21 cellular contexts compared by ENCODE assay signal in genomic region chr2:231745303-231746038, GRCh38.
"Had no signal": no experiment of that assay in that cellular context is flagged by ENCODE, and none has a peak within 500 bp of the region (broad histone marks: within the 10 kb centered on the region; RNA-seq: fewer than 3 reads in every experiment).

No MANE protein-coding gene starts in this region.

- DNase-seq: activated CD4-positive, alpha-beta T cell treated with anti-CD3 and anti-CD28 coated beads, Interleukin-2, amount 50 U/mL, for 1 hour; activated CD8-positive, alpha-beta memory T cell treated with anti-CD3 and anti-CD28 coated beads, Interleukin-2, amount 50 U/mL, for 4 hours; activated effector memory CD4-positive, alpha-beta T cell treated with Interleukin-2 at 50 U/mL for 16 hours; activated naive CD4-positive, alpha-beta T cell treated with anti-CD3 and anti-CD28 coated beads, Interleukin-2, amount 10 ng/mL, durations not matched to agents 7 days and 5 days; activated naive CD8-positive, alpha-beta T cell treated with anti-CD3 and anti-CD28 coated beads, Interleukin-2, amount 50 U/mL, for 24 hours; activated T-cell treated with anti-CD3 and anti-CD28 coated beads, Interleukin-2, amount 50 U/mL, for 4 hours; anterior cingulate cortex; brain microvascular endothelial cell; central memory CD4-positive, alpha-beta T cell; erythroblast; left colon; lower lobe of right lung; stimulated activated CD4-positive, alpha-beta T cell treated with anti-CD3 and anti-CD28 coated beads, Interleukin-15, amount 100 ng/mL, for 24 hours; stimulated activated CD4-positive, alpha-beta T cell treated with anti-CD3 and anti-CD28 coated beads, Interleukin-2, amount 100 ng/mL, for 48 hours had no signal

- H3K9me3 Mint-ChIP-seq: activated naive CD4-positive, alpha-beta T cell treated with anti-CD3 and anti-CD28 coated beads, Interleukin-2, amount 10 ng/mL, durations not matched to agents 7 days and 5 days; activated naive CD8-positive, alpha-beta T cell treated with anti-CD3 and anti-CD28 coated beads, Interleukin-2, amount 50 U/mL, for 24 hours; activated T-cell treated with anti-CD3 and anti-CD28 coated beads, Interleukin-2, amount 50 U/mL, for 4 hours; nephron; stimulated activated naive CD8-positive, alpha-beta T cell treated with anti-CD3 and anti-CD28 coated beads, Interleukin-15, Interleukin-2, amounts not matched to agents 100 ng/mL and 50 ng/mL, for 24 hours; type B pancreatic cell had no signal

- H3K4me3 Mint-ChIP-seq: activated naive CD4-positive, alpha-beta T cell treated with anti-CD3 and anti-CD28 coated beads, Interleukin-2, amount 10 ng/mL, durations not matched to agents 7 days and 5 days; activated naive CD8-positive, alpha-beta T cell treated with anti-CD3 and anti-CD28 coated beads, Interleukin-2, amount 50 U/mL, for 24 hours; activated T-cell treated with anti-CD3 and anti-CD28 coated beads, Interleukin-2, amount 50 U/mL, for 4 hours; nephron; stimulated activated naive CD8-positive, alpha-beta T cell treated with anti-CD3 and anti-CD28 coated beads, Interleukin-15, Interleukin-2, amounts not matched to agents 100 ng/mL and 50 ng/mL, for 24 hours; type B pancreatic cell had no signal

- H3K36me3 Mint-ChIP-seq: activated naive CD4-positive, alpha-beta T cell treated with anti-CD3 and anti-CD28 coated beads, Interleukin-2, amount 10 ng/mL, durations not matched to agents 7 days and 5 days; type B pancreatic cell had no signal

- H3K9me3 ChIP-seq: lower lobe of right lung, suprapubic skin had no signal

- H3K27me3 ChIP-seq: brain microvascular endothelial cell, suprapubic skin had no signal

- ATAC-seq: activated CD4-positive, CD25-positive, alpha-beta regulatory T cell treated with anti-CD3 and anti-CD28 coated beads, Interleukin-2, amount 50 U/mL, for 24 hours; activated naive CD8-positive, alpha-beta T cell treated with anti-CD3 and anti-CD28 coated beads, Interleukin-2, amount 50 U/mL, for 24 hours; activated T-cell treated with anti-CD3 and anti-CD28 coated beads, Interleukin-2, amount 50 U/mL, for 4 hours; left colon; lower lobe of right lung had no signal

- H3K4me1 Mint-ChIP-seq: activated naive CD8-positive, alpha-beta T cell treated with anti-CD3 and anti-CD28 coated beads, Interleukin-2, amount 50 U/mL, for 24 hours; nephron had no signal

- H3K27me3 Mint-ChIP-seq: activated naive CD8-positive, alpha-beta T cell treated with anti-CD3 and anti-CD28 coated beads, Interleukin-2, amount 50 U/mL, for 24 hours; progenitor cell of endocrine pancreas; stimulated activated naive CD8-positive, alpha-beta T cell treated with anti-CD3 and anti-CD28 coated beads, Interleukin-15, Interleukin-2, amounts not matched to agents 100 ng/mL and 50 ng/mL, for 24 hours; type B pancreatic cell had no signal

- H3K27ac Mint-ChIP-seq: activated naive CD4-positive, alpha-beta T cell treated with anti-CD3 and anti-CD28 coated beads, Interleukin-2, amount 10 ng/mL, durations not matched to agents 7 days and 5 days; activated naive CD8-positive, alpha-beta T cell treated with anti-CD3 and anti-CD28 coated beads, Interleukin-2, amount 50 U/mL, for 24 hours; nephron; progenitor cell of endocrine pancreas; stimulated activated naive CD8-positive, alpha-beta T cell treated with anti-CD3 and anti-CD28 coated beads, Interleukin-15, Interleukin-2, amounts not matched to agents 100 ng/mL and 50 ng/mL, for 24 hours; type B pancreatic cell had no signal

- H3K36me3 ChIP-seq: brain microvascular endothelial cell, lower lobe of right lung, suprapubic skin had no signal

- H3K27ac ChIP-seq: brain microvascular endothelial cell, lower lobe of right lung, skin epidermis, suprapubic skin had no signal

- H3K4me3 ChIP-seq: lower lobe of right lung, skin epidermis, suprapubic skin had no signal

- H3K4me1 ChIP-seq: lower lobe of right lung, suprapubic skin had no signal
